Comparison of ENCODE assay signal across 8 cellular contexts in genomic region chr9:128071475-128071874, GRCh38. TPM values are rescaled to one million over a fixed set of nuclear protein-coding genes. Genes with fewer than 3 reads are reported as not detected.
DNase-seq lines count a peak whose midpoint lies in the region; ATAC-seq, FAIRE-seq and TF ChIP-seq lines count a peak whose summit lies in the region.
"Not testable (repeated sequence)": the region's sequence is repeated elsewhere in the genome, so short reads cannot be mapped to it uniquely, and the experiment has no call there.

No MANE protein-coding gene starts in this region.

- not testable (repeated sequence) for H4K20me1 ChIP-seq in OCI-LY1 (ENCODE audit: insufficient read depth, low read length)
- peaks cover 11% of the 10 kb centered on the region for H4K20me1 ChIP-seq in astrocyte (ENCODE audit: insufficient read depth, low read length)

- H3K27ac Mint-ChIP-seq in Caco-2 (ENCODE audit: unreplicated experiment) = peak overlapping the region; percentile 17
- peak overlapping the region; percentile 94 for H3K27ac Mint-ChIP-seq in activated CD4-positive, alpha-beta memory T cell treated with anti-CD3 and anti-CD28 coated beads for 36 hours
- H3K27ac Mint-ChIP-seq in astrocyte (ENCODE audit: unreplicated experiment) = peak overlapping the region; percentile 34

- not testable (repeated sequence) for H3K27me3 Mint-ChIP-seq in Caco-2 (ENCODE audit: insufficient read depth, unreplicated experiment); activated CD4-positive, alpha-beta memory T cell treated with anti-CD3 and anti-CD28 coated beads for 36 hours; astrocyte (ENCODE audit: low read depth, unreplicated experiment)

- not testable (repeated sequence) for H2AFZ ChIP-seq in OCI-LY1 (ENCODE audit: low read length); astrocyte (ENCODE audit: low read depth, low read length)

- not testable (repeated sequence) for H3K36me3 Mint-ChIP-seq in Caco-2 (ENCODE audit: insufficient read depth, unreplicated experiment); astrocyte (ENCODE audit: low read depth, unreplicated experiment)
- H3K36me3 Mint-ChIP-seq in activated CD4-positive, alpha-beta memory T cell treated with anti-CD3 and anti-CD28 coated beads for 36 hours = peaks cover 11% of the 10 kb centered on the region

- DNase-seq in Caco-2; activated CD4-positive, alpha-beta memory T cell treated with anti-CD3 and anti-CD28 coated beads for 36 hours; astrocyte (ENCODE audit: low read depth); transverse colon: not testable (repeated sequence)

- POLR2A ChIA-PET in Caco-2 (lab: Charles Lee); activated CD4-positive, alpha-beta memory T cell treated with anti-CD3 and anti-CD28 coated beads for 36 hours (lab: Charles Lee): not testable (repeated sequence)

- H3K4me1 Mint-ChIP-seq in Caco-2 (ENCODE audit: low read depth, unreplicated experiment) = peaks cover 24% of the 10 kb centered on the region
- H3K4me1 Mint-ChIP-seq in activated CD4-positive, alpha-beta memory T cell treated with anti-CD3 and anti-CD28 coated beads for 36 hours (ENCODE audit: low read depth) = peaks cover 31% of the 10 kb centered on the region
- H3K4me1 Mint-ChIP-seq in astrocyte (ENCODE audit: low read depth, unreplicated experiment) = peaks cover 19% of the 10 kb centered on the region

- CTCF ChIA-PET in Caco-2 (lab: Charles Lee) = interaction anchor here (1.6 kb wide), 1 partner anchor 46 kb away, joined by 5 read pairs; no protein-coding TSS in a partner anchor
- CTCF ChIA-PET in activated CD4-positive, alpha-beta memory T cell treated with anti-CD3 and anti-CD28 coated beads for 36 hours (lab: Charles Lee) = interaction anchor here (1.8 to 3.7 kb wide), 4 partner anchors 10 to 128 kb away, joined by 5 to 15 read pairs (median 12); no protein-coding TSS in a partner anchor

- not testable (repeated sequence) for H3K4me3 Mint-ChIP-seq in Caco-2 (ENCODE audit: unreplicated experiment); astrocyte (ENCODE audit: unreplicated experiment)
- H3K4me3 Mint-ChIP-seq in activated CD4-positive, alpha-beta memory T cell treated with anti-CD3 and anti-CD28 coated beads for 36 hours = peak overlapping the region; percentile 70

- in situ Hi-C loops in transverse colon (cut with MboI; ENCODE audit: low pct_ligation_motif_present in 1 of 4, low pct_unique_long_range_greater_than_20kb in 1 of 4, low sequenced_read_pairs in 3 of 4) = not testable (repeated sequence)

- H3K9me2 ChIP-seq in OCI-LY1 (ENCODE audit: low read depth, low read length) = not testable (repeated sequence)

- H3K27ac ChIP-seq in OCI-LY1 (ENCODE audit: low read depth, low read length, poor library complexity, severe bottlenecking) (peak overlapping the region; percentile 94), gastroesophageal sphincter (peak overlapping the region; percentile 82 to 99 (median 88)), muscle layer of colon (ENCODE audit: low read depth, low read length) (peak overlapping the region; percentile 93), skeletal muscle tissue (ENCODE audit: low read depth, low read length) (peak overlapping the region; percentile 77), transverse colon (peak overlapping the region; percentile 97 to 100 (median 99))
- H3K27ac ChIP-seq in astrocyte (ENCODE audit: low read depth, low read length) = not testable (repeated sequence)

- TF ChIP-seq POLR2A in gastroesophageal sphincter (IDR thresholded peaks at IDR 0.05); transverse colon (IDR thresholded peaks at IDR 0.05): not testable (repeated sequence)

- not testable (repeated sequence) for H3K36me3 ChIP-seq in Caco-2 (ENCODE audit: control insufficient read depth, insufficient read depth, low read length); OCI-LY1 (ENCODE audit: insufficient read depth, low read length); astrocyte (ENCODE audit: insufficient read depth, low read length); gastroesophageal sphincter; muscle layer of colon (ENCODE audit: insufficient read depth, low read length); skeletal muscle tissue (ENCODE audit: control insufficient read depth in 3 of 3, insufficient read depth in 3 of 3, low read length in 3 of 3); transverse colon

- not testable (repeated sequence) for ATAC-seq in gastroesophageal sphincter

- not testable (repeated sequence) for TF ChIP-seq EP300 in gastroesophageal sphincter (IDR thresholded peaks at IDR 0.05); transverse colon (IDR thresholded peaks at IDR 0.05; ENCODE audit: low read depth)

- intact Hi-C loops in Caco-2 (cut with micrococcal nuclease; ENCODE audit: unreplicated experiment); activated CD4-positive, alpha-beta memory T cell treated with anti-CD3 and anti-CD28 coated beads for 36 hours (cut with micrococcal nuclease); transverse colon (cut with DNase I; ENCODE audit: low total_unique reads): not testable (repeated sequence)

- peaks cover 22% of the 10 kb centered on the region for H3F3A ChIP-seq in OCI-LY1 (ENCODE audit: insufficient read depth, low read length)

- H3K4me1 ChIP-seq in Caco-2 = peaks cover 27% of the 10 kb centered on the region
- peaks cover 53% of the 10 kb centered on the region for H3K4me1 ChIP-seq in OCI-LY1 (ENCODE audit: insufficient read depth, low read length, severe bottlenecking)
- peaks cover 22% of the 10 kb centered on the region for H3K4me1 ChIP-seq in astrocyte (ENCODE audit: insufficient read depth, low read length)
- peaks cover 0 to 79% (median 28%) of the 10 kb centered on the region in 3 donors for H3K4me1 ChIP-seq in gastroesophageal sphincter
- H3K4me1 ChIP-seq in muscle layer of colon (ENCODE audit: insufficient read depth, low read length) = peaks cover 53% of the 10 kb centered on the region
- H3K4me1 ChIP-seq in skeletal muscle tissue (ENCODE audit: control insufficient read depth in 3 of 3, insufficient read depth in 3 of 3, low read length in 3 of 3) = peaks cover 31 to 44% (median 33%) of the 10 kb centered on the region in 3 donors
- peaks cover 42 to 80% (median 64%) of the 10 kb centered on the region in 4 donors for H3K4me1 ChIP-seq in transverse colon

- peak overlapping the region; percentile 54 for H3K4me2 ChIP-seq in OCI-LY1 (ENCODE audit: low read length)
- not testable (repeated sequence) for H3K4me2 ChIP-seq in astrocyte (ENCODE audit: low read length)

- H3K4me3 ChIP-seq in Caco-2 (ENCODE audit: low read depth, low read length); astrocyte (ENCODE audit: insufficient read depth, low read depth, low read length); gastroesophageal sphincter; muscle layer of colon (ENCODE audit: low read depth in 1 of 2, low read length in 2 of 2); skeletal muscle tissue (ENCODE audit: low read length in 3 of 3); transverse colon: not testable (repeated sequence)
- peak overlapping the region; percentile 36 for H3K4me3 ChIP-seq in OCI-LY1 (ENCODE audit: low read depth, low read length, poor library complexity, severe bottlenecking)

- not testable (repeated sequence) for H3K27me3 ChIP-seq in Caco-2 (replicated peaks; ENCODE audit: control insufficient read depth, insufficient read depth, low read length); OCI-LY1 (ENCODE audit: insufficient read depth, low read length); astrocyte (ENCODE audit: insufficient read depth, low read length); gastroesophageal sphincter; muscle layer of colon (ENCODE audit: control insufficient read depth in 1 of 2, insufficient read depth in 2 of 2, low read length in 2 of 2); skeletal muscle tissue (ENCODE audit: control insufficient read depth in 3 of 3, insufficient read depth in 3 of 3, low read length in 3 of 3); transverse colon

- H3K9me3 Mint-ChIP-seq in Caco-2 (ENCODE audit: unreplicated experiment); activated CD4-positive, alpha-beta memory T cell treated with anti-CD3 and anti-CD28 coated beads for 36 hours; astrocyte (ENCODE audit: unreplicated experiment): not testable (repeated sequence)

- peaks cover 51% of the 10 kb centered on the region for H3K79me2 ChIP-seq in OCI-LY1 (ENCODE audit: insufficient read depth, low read length)
- peaks cover 80% of the 10 kb centered on the region for H3K79me2 ChIP-seq in astrocyte (ENCODE audit: insufficient read depth, low read length)

- WGBS in gastroesophageal sphincter (ENCODE audit: low coverage in 1 of 2), 2 donors = 63 to 80% methylated on average over 3 to 12 of the region's 12 CpGs
- 81 to 86% methylated on average over 8 to 12 of the region's 12 CpGs for WGBS in transverse colon (ENCODE audit: low coverage in 1 of 2), 2 donors

- FAIRE-seq in astrocyte (lab: Jason Lieb, UNC) = not testable (repeated sequence)

- peak overlapping the region; percentile 32 for H3K9ac ChIP-seq in OCI-LY1 (ENCODE audit: low read length)
- H3K9ac ChIP-seq in astrocyte (ENCODE audit: low read length); muscle layer of colon (ENCODE audit: low read length): not testable (repeated sequence)
- H3K9ac ChIP-seq in skeletal muscle tissue (ENCODE audit: low read depth in 1 of 3, low read length in 3 of 3) = peak overlapping the region in 1 of 3 donors; percentile 50

- TF ChIP-seq CTCF in Caco-2 (IDR thresholded peaks at IDR 0.05; ENCODE audit: insufficient read depth in 1 of 2, low read depth in 1 of 2, low read length in 1 of 2, severe bottlenecking in 1 of 2, unreplicated experiment in 1 of 2); OCI-LY1 (IDR thresholded peaks at IDR 0.05; ENCODE audit: low read length); astrocyte (IDR thresholded peaks at IDR 0.05; ENCODE audit: insufficient read depth, low read depth, low read length); gastroesophageal sphincter (IDR thresholded peaks at IDR 0.05); transverse colon (IDR thresholded peaks at IDR 0.05): not testable (repeated sequence)

- not testable (repeated sequence) for H3K9me3 ChIP-seq in Caco-2; OCI-LY1 (ENCODE audit: low read length); astrocyte (ENCODE audit: insufficient read depth, low read depth, low read length); gastroesophageal sphincter; muscle layer of colon (ENCODE audit: low read length); skeletal muscle tissue (ENCODE audit: control insufficient read depth in 3 of 3, low read length in 3 of 3); transverse colon

- BruUV-seq in Caco-2 (replicated peaks; lab: Mats Ljungman, UMichigan) = not testable (repeated sequence)

RNA-seq across cellular contexts. Expression of gene SLC25A25, which starts 3.4 kb away (rescaled TPM):
- 16.5 and 18.5 TPM in 2 replicates for total RNA-seq in Caco-2 (2022)
- total RNA-seq in activated CD4-positive, alpha-beta memory T cell treated with anti-CD3 and anti-CD28 coated beads for 36 hours = 10 to 100 TPM; 17.1 to 17.3 TPM
- total RNA-seq in astrocyte = 9.8 and 14.4 TPM in 2 replicates
- 10 to 100 TPM; 16.1 to 64.1 (median 18.3) TPM for total RNA-seq in gastroesophageal sphincter
- 13.0 TPM for total RNA-seq in skeletal muscle tissue
- total RNA-seq in transverse colon = 10 to 100 TPM; 25.5 to 35.5 (median 32.5) TPM

RNA-seq across cellular contexts. Expression of gene NAIF1, which starts 4.4 kb away (rescaled TPM):
- total RNA-seq in Caco-2 (2022) = 8.5 and 8.6 TPM in 2 replicates
- total RNA-seq in activated CD4-positive, alpha-beta memory T cell treated with anti-CD3 and anti-CD28 coated beads for 36 hours = 10 to 100 TPM; 10.2 to 14.5 TPM
- 9.6 and 10.2 TPM in 2 replicates for total RNA-seq in astrocyte
- 10 to 100 TPM in 1 of 4 donors, 1 to 10 TPM in 3; 5.3 to 11.4 (median 8.6) TPM for total RNA-seq in gastroesophageal sphincter
- total RNA-seq in skeletal muscle tissue = 8.9 TPM
- total RNA-seq in transverse colon = 10 to 100 TPM in 3 of 4 donors, under 1 TPM in 1; 0.60 to 23.2 (median 14.0) TPM

RNA-seq across cellular contexts. Expression of gene PTGES2, which starts 56.1 kb away (rescaled TPM):
- total RNA-seq in Caco-2 (2022) = 114 and 123 TPM in 2 replicates
- 10 to 100 TPM; 43.4 to 43.6 TPM for total RNA-seq in activated CD4-positive, alpha-beta memory T cell treated with anti-CD3 and anti-CD28 coated beads for 36 hours
- total RNA-seq in astrocyte = 44.1 and 44.4 TPM in 2 replicates
- 10 to 100 TPM; 46.1 to 85.8 (median 57.5) TPM for total RNA-seq in gastroesophageal sphincter
- 47.5 TPM for total RNA-seq in skeletal muscle tissue
- total RNA-seq in transverse colon = 100 to 1,000 TPM; 109 to 434 (median 164) TPM

Comparison
In these comparisons a context has a peak if more than half of its experiments do, and no peak if none do; other contexts are left out.
1. H3K27ac Mint-ChIP-seq: peak in every context shown above with its lines; median percentile 94 in activated CD4-positive, alpha-beta memory T cell treated with anti-CD3 and anti-CD28 coated beads for 36 hours; 34 in astrocyte; 17 in Caco-2.